ENCODE assay signal across 8 cellular contexts in the genomic region with DNA sequence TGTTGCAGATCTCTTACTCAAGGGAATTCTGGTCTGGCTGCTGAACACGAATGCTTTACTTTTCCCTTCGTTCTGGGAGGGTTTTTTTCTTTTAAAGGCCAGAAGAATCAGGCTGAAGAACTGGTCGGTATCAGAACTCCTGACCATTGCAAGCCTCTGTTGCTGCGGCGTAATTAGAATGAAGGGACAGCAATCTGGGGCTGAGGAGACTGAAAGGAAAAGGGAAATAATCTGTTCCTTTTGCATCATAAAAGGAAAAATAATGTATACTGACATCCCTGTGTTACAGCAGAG. TPM values are rescaled to one million over a fixed set of nuclear protein-coding genes. Genes with fewer than 3 reads are reported as not detected.
DNase-seq lines count a peak whose midpoint lies in the region; ATAC-seq and TF ChIP-seq lines count a peak whose summit lies in the region.

No MANE protein-coding gene starts in this region.

- TF ChIP-seq CTCF in NB4 (IDR thresholded peaks at IDR 0.05; ENCODE audit: low read depth, low read length) = no peak

- H3K27me3 Mint-ChIP-seq in effector memory CD8-positive, alpha-beta T cell = no peaks in the 10 kb centered on the region
- peaks cover 0 to 2% of the 10 kb centered on the region in 2 donors for H3K27me3 Mint-ChIP-seq in natural killer cell treated with Interleukin-12 subunit alpha and Interleukin-12 subunit beta and Interleukin-15 and Interleukin-18, amount 100 ng/mL, for 72 hours

- H3K4me3 Mint-ChIP-seq in effector memory CD8-positive, alpha-beta T cell = peak overlapping the region; percentile 97 to 98
- H3K4me3 Mint-ChIP-seq in natural killer cell treated with Interleukin-12 subunit alpha and Interleukin-12 subunit beta and Interleukin-15 and Interleukin-18, amount 100 ng/mL, for 72 hours = peak overlapping the region; percentile 99

- no peak for TF ChIP-seq POLR2A in NB4 (IDR thresholded peaks at IDR 0.05; ENCODE audit: extremely low read depth, insufficient read length)

- peak overlapping the region; percentile 97 to 100 for H3K27ac Mint-ChIP-seq in effector memory CD8-positive, alpha-beta T cell
- H3K27ac Mint-ChIP-seq in natural killer cell treated with Interleukin-12 subunit alpha and Interleukin-12 subunit beta and Interleukin-15 and Interleukin-18, amount 100 ng/mL, for 72 hours = peak overlapping the region; percentile 91 to 100

- peaks cover 17% of the 10 kb centered on the region for H3K36me3 Mint-ChIP-seq in effector memory CD8-positive, alpha-beta T cell (ENCODE audit: insufficient read depth)
- H3K36me3 Mint-ChIP-seq in natural killer cell treated with Interleukin-12 subunit alpha and Interleukin-12 subunit beta and Interleukin-15 and Interleukin-18, amount 100 ng/mL, for 72 hours = no peaks in the 10 kb centered on the region

- ATAC-seq in effector memory CD8-positive, alpha-beta T cell (replicated peaks) = no peak
- no peak for ATAC-seq in natural killer cell treated with Interleukin-12 subunit alpha and Interleukin-12 subunit beta and Interleukin-15 and Interleukin-18, amount 100 ng/mL, for 72 hours
- ATAC-seq in HG03571 (IDR thresholded peaks at IDR 0.05; ENCODE audit: unreplicated experiment) (no peak), HG02870 (IDR thresholded peaks at IDR 0.05; ENCODE audit: unreplicated experiment) (no peak)

- DNase-seq in CD1c-positive myeloid dendritic cell (ENCODE audit: extremely low spot score) (peak; percentile 15), NB4 (ENCODE audit: low read depth) (no peak), HUDEP-2 (lab: John Stamatoyannopoulos, UW; ENCODE audit: unreplicated experiment in 76 of 76) (no peak), midbrain (lab: John Stamatoyannopoulos, UW) (no peak)
- no peak for DNase-seq in effector memory CD8-positive, alpha-beta T cell
- DNase-seq in natural killer cell treated with Interleukin-12 subunit alpha and Interleukin-12 subunit beta and Interleukin-15 and Interleukin-18, amount 100 ng/mL, for 72 hours (ENCODE audit: low spot score) = no peak

- peak overlapping the region; percentile 82 for H3K4me3 ChIP-seq in NB4 (ENCODE audit: low read depth, low read length)

- peaks cover 26 to 45% of the 10 kb centered on the region in 2 donors for H3K4me1 Mint-ChIP-seq in effector memory CD8-positive, alpha-beta T cell (ENCODE audit: low read depth in 2 of 2)
- H3K4me1 Mint-ChIP-seq in natural killer cell treated with Interleukin-12 subunit alpha and Interleukin-12 subunit beta and Interleukin-15 and Interleukin-18, amount 100 ng/mL, for 72 hours (ENCODE audit: low read depth in 2 of 2) = peaks cover 31 to 34% of the 10 kb centered on the region in 2 donors

- H3K9me3 Mint-ChIP-seq in effector memory CD8-positive, alpha-beta T cell = no peaks in the 10 kb centered on the region
- no peaks in the 10 kb centered on the region for H3K9me3 Mint-ChIP-seq in natural killer cell treated with Interleukin-12 subunit alpha and Interleukin-12 subunit beta and Interleukin-15 and Interleukin-18, amount 100 ng/mL, for 72 hours

RNA-seq across cellular contexts. Expression of gene SC5D, which starts 0.7 kb away (rescaled TPM):
- 10 to 100 TPM; 19.9 to 24.2 TPM for total RNA-seq in natural killer cell treated with Interleukin-12 subunit alpha and Interleukin-12 subunit beta and Interleukin-15 and Interleukin-18, amount 100 ng/mL, for 72 hours
